In the genomic region with DNA sequence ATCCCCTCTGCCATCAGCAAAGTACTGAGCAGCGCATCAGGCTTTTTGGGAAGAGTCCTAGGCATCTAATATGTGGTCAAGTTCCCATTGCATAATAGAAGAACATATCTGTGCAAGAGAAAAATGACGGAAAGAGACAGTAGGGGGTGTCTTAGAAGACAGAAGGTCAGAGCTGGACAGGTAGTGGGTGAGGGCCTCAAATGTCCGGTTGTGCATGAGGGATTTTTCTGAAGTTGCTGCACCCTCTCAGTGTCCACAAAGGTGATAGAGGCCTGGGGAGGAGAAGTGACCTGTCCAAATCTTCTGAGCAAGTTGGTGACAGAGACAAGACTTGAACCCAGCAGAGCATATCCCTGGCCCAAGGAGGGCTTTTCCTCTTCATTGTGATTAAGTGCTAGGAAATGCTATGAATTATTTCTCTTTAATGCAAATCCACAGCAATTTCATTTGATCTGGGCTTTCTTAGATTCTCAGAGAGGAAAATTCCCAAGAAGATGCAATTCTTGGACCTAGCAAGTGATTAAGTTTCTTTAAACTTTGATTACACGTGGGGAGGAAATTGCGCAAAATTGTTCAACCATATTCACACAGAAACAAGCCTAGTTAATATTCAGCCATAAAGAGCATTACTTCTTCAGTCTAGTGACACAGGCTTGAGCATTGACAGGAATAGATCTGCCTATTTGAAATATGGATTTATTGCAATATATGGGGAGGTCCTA, we compare ENCODE assay signal across 20 cellular contexts. TPM values are rescaled to one million over a fixed set of nuclear protein-coding genes. Genes with fewer than 3 reads are reported as not detected.
DNase-seq lines count a peak whose midpoint lies in the region; ATAC-seq, FAIRE-seq and TF ChIP-seq lines count a peak whose summit lies in the region.
"Had no signal": no experiment of that assay in that cellular context is flagged by ENCODE, and none has a peak within 500 bp of the region (broad histone marks: within the 10 kb centered on the region; RNA-seq: fewer than 3 reads in every experiment).

Gene OR2S2, minus strand, starts transcription at position 51 of the 722 bp plus-strand sequence. CDS start 56 bp downstream, outside the sequence.

- no peak for ATAC-seq in HG02798 (IDR thresholded peaks at IDR 0.05; ENCODE audit: poor library complexity, unreplicated experiment)
- ATAC-seq in HG02763 (IDR thresholded peaks at IDR 0.05; ENCODE audit: unreplicated experiment) = no peak
- ATAC-seq: GM12878, HCT116 had no signal

- FAIRE-seq in RCC 7860 (lab: Jason Lieb, UNC) = no peak
- FAIRE-seq: GM12878, GM18507, H54, HTR-8/SVneo had no signal

- DNase-seq in NOMO-1 treated with DMSO at 0.1 percent for 48 hours (lab: John Stamatoyannopoulos, UW; ENCODE audit: unreplicated experiment) (peak; percentile 14), NOMO-1 treated with dmso at 0.1 percent for 144 hours (lab: John Stamatoyannopoulos, UW; ENCODE audit: unreplicated experiment) (no peak), fibroblast of pulmonary artery (ENCODE audit: low read depth) (peak; percentile 37), kidney tubule cell (ENCODE audit: low spot score) (peak; percentile 60), renal cortical epithelial cell (ENCODE audit: low read depth) (peak; percentile 86), RCC 7860 (ENCODE audit: low spot score) (no peak)
- DNase-seq: AML-193; CD4-positive, CD25-positive, alpha-beta regulatory T cell; DMS79; GM23248 had no signal

- no peak within 1 kb of the TSS for H3K4me3 ChIP-seq in fibroblast of pulmonary artery (replicated peaks; ENCODE audit: low read depth, low read length)
- H3K4me3 ChIP-seq: BLaER1, GM12878, GM23248 had no signal

- TF ChIP-seq CTCF in fibroblast of pulmonary artery (IDR thresholded peaks at IDR 0.05; ENCODE audit: low read length, missing control alignments) = no peak

RNA-seq across cellular contexts. Expression of gene OR2S2, which starts in this region (rescaled TPM):
- total RNA-seq in renal cortical epithelial cell = not detected in 2 replicates
- total RNA-seq: A673; CD4-positive, CD25-positive, alpha-beta regulatory T cell; G401; GM12878 had no signal

Comparison
In these comparisons a context has a peak if more than half of its experiments do, and no peak if none do; other contexts are left out.
1. DNase-seq: peak in NOMO-1 treated with DMSO at 0.1 percent for 48 hours (single experiment), fibroblast of pulmonary artery (single experiment) and kidney tubule cell (single experiment); none in NOMO-1 treated with dmso at 0.1 percent for 144 hours (single experiment) and RCC 7860 (single experiment).
2. Peak in DNase-seq in renal cortical epithelial cell; RNA of the gene not detected or under 1 TPM.